Comparison of ENCODE assay signal across 8 cellular contexts in genomic region chr19:39996218-39996810, GRCh38. TPM values are rescaled to one million over a fixed set of nuclear protein-coding genes. Genes with fewer than 3 reads are reported as not detected.
DNase-seq lines count a peak whose midpoint lies in the region; ATAC-seq, FAIRE-seq and TF ChIP-seq lines count a peak whose summit lies in the region.

No MANE protein-coding gene starts in this region.

- DNase-seq in NCI-H2227 (lab: John Stamatoyannopoulos, UW; ENCODE audit: unreplicated experiment) (peak; percentile 79), NCI-H2227 treated with DMSO at 0.1 percent for 48 hours (lab: John Stamatoyannopoulos, UW) (no peak), H54 (ENCODE audit: insufficient read length, low spot score) (peak; percentile 33), NAMALWA (ENCODE audit: low spot score) (peak; percentile 72), foreskin fibroblast (peak; percentile 40 to 61), neural progenitor cell (ENCODE audit: low spot score) (no peak)
- no peak for DNase-seq in activated T-cell treated with anti-CD3 and anti-CD28 coated beads, Interleukin-2, amount 50 U/mL, for 4 hours
- DNase-seq in activated effector memory CD4-positive, alpha-beta T cell treated with Interleukin-2 at 50 U/mL for 16 hours = no peak

- H3K4me2 ChIP-seq in neural progenitor cell = peak overlapping the region; percentile 83

- ATAC-seq in activated T-cell treated with anti-CD3 and anti-CD28 coated beads, Interleukin-2, amount 50 U/mL, for 4 hours = peak; percentile 45 to 54

- no peaks in the 10 kb centered on the region for H3F3A ChIP-seq in neural progenitor cell (ENCODE audit: low read depth)

- peak; percentile 30 for FAIRE-seq in H54 (lab: Jason Lieb, UNC)

- H3K27ac ChIP-seq in neural progenitor cell = no peak overlapping the region

- H4K20me1 ChIP-seq in neural progenitor cell (ENCODE audit: low read depth) = no peaks in the 10 kb centered on the region

- TF ChIP-seq CTCF in foreskin fibroblast (IDR thresholded peaks at IDR 0.05; ENCODE audit: low read depth, low read length) (no peak), neural progenitor cell (IDR thresholded peaks at IDR 0.05) (no peak)

- H2AFZ ChIP-seq in neural progenitor cell (replicated peaks) = peak overlapping the region; percentile 99

- H3K4me3 Mint-ChIP-seq in activated T-cell treated with anti-CD3 and anti-CD28 coated beads, Interleukin-2, amount 50 U/mL, for 4 hours = peak overlapping the region; percentile 93
- peak overlapping the region; percentile 98 for H3K4me3 Mint-ChIP-seq in neural progenitor cell

- peaks cover 9% of the 10 kb centered on the region for H3K36me3 Mint-ChIP-seq in activated T-cell treated with anti-CD3 and anti-CD28 coated beads, Interleukin-2, amount 50 U/mL, for 4 hours (ENCODE audit: insufficient read depth)
- peaks cover 17% of the 10 kb centered on the region for H3K36me3 Mint-ChIP-seq in neural progenitor cell

- TF ChIP-seq POLR2A in H54 (IDR thresholded peaks at IDR 0.05; ENCODE audit: low read depth, low read length) = no peak

- H3K27ac Mint-ChIP-seq in neural progenitor cell = peak overlapping the region; percentile 75

- peaks cover 42% of the 10 kb centered on the region for H3K79me2 ChIP-seq in neural progenitor cell (ENCODE audit: low read depth)

- H3K4me3 ChIP-seq in foreskin fibroblast (ENCODE audit: low read depth in 1 of 2, low read length in 2 of 2) = peak overlapping the region; percentile 77 to 96
- peak overlapping the region; percentile 96 for H3K4me3 ChIP-seq in neural progenitor cell

- no peaks in the 10 kb centered on the region for H3K36me3 ChIP-seq in neural progenitor cell

- H3K9me3 Mint-ChIP-seq in activated T-cell treated with anti-CD3 and anti-CD28 coated beads, Interleukin-2, amount 50 U/mL, for 4 hours = peaks cover 4% of the 10 kb centered on the region
- H3K9me3 Mint-ChIP-seq in neural progenitor cell = peaks cover 14% of the 10 kb centered on the region

- H3K4me1 ChIP-seq in neural progenitor cell = no peaks in the 10 kb centered on the region

- H3K9me3 ChIP-seq in neural progenitor cell (ENCODE audit: low read depth) = no peaks in the 10 kb centered on the region

- peak overlapping the region; percentile 49 for H3K9ac ChIP-seq in neural progenitor cell

- H3K27me3 ChIP-seq in neural progenitor cell = no peaks in the 10 kb centered on the region

- H3K4me1 Mint-ChIP-seq in activated T-cell treated with anti-CD3 and anti-CD28 coated beads, Interleukin-2, amount 50 U/mL, for 4 hours (ENCODE audit: low read depth) = peaks cover 47% of the 10 kb centered on the region
- peaks cover 20% of the 10 kb centered on the region for H3K4me1 Mint-ChIP-seq in neural progenitor cell

- H3K27me3 Mint-ChIP-seq in activated T-cell treated with anti-CD3 and anti-CD28 coated beads, Interleukin-2, amount 50 U/mL, for 4 hours (ENCODE audit: low read depth) = no peaks in the 10 kb centered on the region
- peaks cover 3% of the 10 kb centered on the region for H3K27me3 Mint-ChIP-seq in neural progenitor cell (ENCODE audit: insufficient read depth, low read depth)

RNA-seq across cellular contexts. Expression of gene ZNF546, which starts 0.5 kb away (rescaled TPM):
- total RNA-seq in activated T-cell treated with anti-CD3 and anti-CD28 coated beads, Interleukin-2, amount 50 U/mL, for 4 hours = 1 to 10 TPM; 2.2 to 2.8 (median 2.6) TPM
- 5.0 and 8.2 TPM in 2 replicates for total RNA-seq in neural progenitor cell (ENCODE audit: low replicate concordance)

RNA-seq across cellular contexts. Expression of gene PSMC4, which starts 25.3 kb away (rescaled TPM):
- total RNA-seq in activated T-cell treated with anti-CD3 and anti-CD28 coated beads, Interleukin-2, amount 50 U/mL, for 4 hours = 100 to 1,000 TPM; 279 to 293 (median 280) TPM
- 68.7 and 85.1 TPM in 2 replicates for total RNA-seq in neural progenitor cell (ENCODE audit: low replicate concordance)

RNA-seq across cellular contexts. Expression of gene ZNF780B, which starts 59.7 kb away (rescaled TPM):
- 10 to 100 TPM; 15.2 to 17.8 (median 17.0) TPM for total RNA-seq in activated T-cell treated with anti-CD3 and anti-CD28 coated beads, Interleukin-2, amount 50 U/mL, for 4 hours
- 20.3 and 30.5 TPM in 2 replicates for total RNA-seq in neural progenitor cell (ENCODE audit: low replicate concordance)

Comparison
In these comparisons a context has a peak if more than half of its experiments do, and no peak if none do; other contexts are left out.
1. DNase-seq: peak in NCI-H2227 (single experiment), H54 (single experiment), NAMALWA (single experiment) and foreskin fibroblast (2 of 2); none in NCI-H2227 treated with DMSO at 0.1 percent for 48 hours (single experiment), activated T-cell treated with anti-CD3 and anti-CD28 coated beads, Interleukin-2, amount 50 U/mL, for 4 hours (single experiment), neural progenitor cell (single experiment) and activated effector memory CD4-positive, alpha-beta T cell treated with Interleukin-2 at 50 U/mL for 16 hours (single experiment).